ENCODE assay signal across 4 cellular contexts in the genomic region with DNA sequence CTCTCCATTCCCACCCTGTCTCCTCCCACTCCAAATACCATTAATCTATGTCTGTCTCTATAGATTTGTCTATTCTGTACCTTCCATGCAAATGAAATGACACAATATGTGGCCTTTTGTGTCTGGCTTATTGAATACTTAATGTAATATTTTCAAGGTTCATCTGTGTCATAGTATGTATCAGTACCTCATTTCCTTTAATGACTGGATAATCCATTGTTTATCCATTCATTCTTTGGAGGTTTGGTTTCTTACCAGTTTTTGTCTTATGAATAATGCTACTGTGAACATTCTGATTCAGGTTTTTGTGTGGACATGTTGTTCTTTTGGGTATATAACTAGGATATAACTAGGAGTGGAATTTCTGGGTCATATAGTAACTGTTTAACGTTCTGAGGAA. TPM values are rescaled to one million over a fixed set of nuclear protein-coding genes. Genes with fewer than 3 reads are reported as not detected.
"Had no signal": no experiment of that assay in that cellular context is flagged by ENCODE, and none has a peak within 500 bp of the region (broad histone marks: within the 10 kb centered on the region; RNA-seq: fewer than 3 reads in every experiment).

No MANE protein-coding gene starts in this region.

RNA-seq across cellular contexts. Expression of a gene that starts 55.8 kb away (rescaled TPM):
- total RNA-seq: chondrocyte, fibroblast of lung, osteoblast, skeletal muscle tissue had no signal
- polyA plus RNA-seq: fibroblast of lung had no signal
